ENCODE assay signal across 29 cellular contexts in genomic region chr12:39401459-39401858, GRCh38. TPM values are rescaled to one million over a fixed set of nuclear protein-coding genes. Genes with fewer than 3 reads are reported as not detected.
A peak's percentile ranks its signal among the peaks of the same experiment; 100 is the strongest.
DNase-seq lines count a peak whose midpoint lies in the region; ATAC-seq and TF ChIP-seq lines count a peak whose summit lies in the region.
"Had no signal": no experiment of that assay in that cellular context is flagged by ENCODE, and none has a peak within 500 bp of the region (broad histone marks: within the 10 kb centered on the region; RNA-seq: fewer than 3 reads in every experiment).

No MANE protein-coding gene starts in this region.

- H3K36me3 ChIP-seq in right atrium auricular region: no peaks in the 10 kb centered on the region
- H3K36me3 ChIP-seq: BLaER1, gastroesophageal sphincter, lower lobe of right lung had no signal

- H3K4me1 ChIP-seq in right atrium auricular region: peaks cover 0 to 40% of the 10 kb centered on the region in 2 donors
- H3K4me1 ChIP-seq: BLaER1, lower lobe of right lung had no signal

- H3K27ac Mint-ChIP-seq in endothelial cell (ENCODE audit: unreplicated experiment): no peak overlapping the region
- no peak overlapping the region for H3K27ac Mint-ChIP-seq in natural killer cell
- H3K27ac Mint-ChIP-seq: IgD-negative memory B cell; natural killer cell treated with Interleukin-12 subunit alpha and Interleukin-12 subunit beta and Interleukin-15 and Interleukin-18, amount 100 ng/mL, for 72 hours had no signal

- H3K4me1 Mint-ChIP-seq in endothelial cell (ENCODE audit: unreplicated experiment): no peaks in the 10 kb centered on the region
- H3K4me1 Mint-ChIP-seq in natural killer cell: peaks cover 6 to 16% of the 10 kb centered on the region in 2 donors
- H3K4me1 Mint-ChIP-seq: IgD-negative memory B cell had no signal

- H3K27ac ChIP-seq in right atrium auricular region: peak overlapping the region; percentile 26 to 78
- H3K27ac ChIP-seq: BLaER1, gastroesophageal sphincter, lower lobe of right lung, VCaP had no signal

- H3K27me3 Mint-ChIP-seq in endothelial cell (ENCODE audit: unreplicated experiment) (peaks cover 3% of the 10 kb centered on the region), natural killer cell (ENCODE audit: low read depth in 2 of 2) (no peaks in the 10 kb centered on the region)
- H3K27me3 Mint-ChIP-seq: IgD-negative memory B cell; natural killer cell treated with Interleukin-12 subunit alpha and Interleukin-12 subunit beta and Interleukin-15 and Interleukin-18, amount 100 ng/mL, for 72 hours had no signal

- no peaks in the 10 kb centered on the region for H3K9me3 ChIP-seq in right atrium auricular region
- H3K9me3 ChIP-seq: BLaER1, gastroesophageal sphincter, lower lobe of right lung had no signal

- TF ChIP-seq CTCF in AG09319 (IDR thresholded peaks at IDR 0.05; ENCODE audit: low read depth, low read length) (no peak), fibroblast of mammary gland (conservative IDR thresholded peaks at IDR 0.05; ENCODE audit: control insufficient read depth, insufficient read depth, low read depth, low read length) (no peak), right atrium auricular region (IDR thresholded peaks at IDR 0.05) (no peak), endothelial cell (IDR thresholded peaks at IDR 0.05; ENCODE audit: unreplicated experiment) (no peak), natural killer cell (IDR thresholded peaks at IDR 0.05) (no peak)

- H3K4me3 Mint-ChIP-seq in endothelial cell (ENCODE audit: unreplicated experiment): no peak overlapping the region
- no peak overlapping the region for H3K4me3 Mint-ChIP-seq in natural killer cell
- H3K4me3 Mint-ChIP-seq: H9; IgD-negative memory B cell; natural killer cell treated with Interleukin-12 subunit alpha and Interleukin-12 subunit beta and Interleukin-15 and Interleukin-18, amount 100 ng/mL, for 72 hours had no signal

- peak; percentile 3 for DNase-seq in AG09319 (ENCODE audit: extremely low read depth, low read depth)
- peak; percentile 33 for DNase-seq in NCI-H446 treated with DMSO at 0.1 percent for 48 hours (lab: John Stamatoyannopoulos, UW)
- DNase-seq in fibroblast of mammary gland (ENCODE audit: low read depth): peak; percentile 68
- no peak for DNase-seq in right atrium auricular region (ENCODE audit: low spot score)
- no peak for DNase-seq in endothelial cell (ENCODE audit: low spot score)
- DNase-seq in natural killer cell: no peak
- no peak for DNase-seq in NCI-H2081 (lab: John Stamatoyannopoulos, UW)
- DNase-seq: activated CD4-positive, alpha-beta T cell treated with anti-CD3 and anti-CD28 coated beads for 48 hours; activated CD8-positive, alpha-beta memory T cell treated with anti-CD3 and anti-CD28 coated beads for 24 hours; activated gamma-delta T cell; activated T-cell treated with anti-CD3 and anti-CD28 coated beads, Interleukin-2, amount 50 U/mL, for 1 hour; DMS53; GDM1; H9; lower lobe of right lung; NCI-H1105; NCI-H2029; NCI-H774; PC-3; SHP77; stimulated activated naive CD4-positive, alpha-beta T cell treated with Interleukin-2 at 50 U/mL for 16 hours; SW 1271; T-helper 9 cell had no signal

- intact Hi-C loops in natural killer cell (cut with micrococcal nuclease): no loop called here

- no peaks in the 10 kb centered on the region for H3K27me3 ChIP-seq in right atrium auricular region
- H3K27me3 ChIP-seq: BLaER1, gastroesophageal sphincter had no signal

- H3K36me3 Mint-ChIP-seq in endothelial cell (ENCODE audit: low read depth, unreplicated experiment) (no peaks in the 10 kb centered on the region), natural killer cell (no peaks in the 10 kb centered on the region)
- H3K36me3 Mint-ChIP-seq: natural killer cell treated with Interleukin-12 subunit alpha and Interleukin-12 subunit beta and Interleukin-15 and Interleukin-18, amount 100 ng/mL, for 72 hours had no signal

- no peak for ATAC-seq in natural killer cell
- ATAC-seq in HG03045 (IDR thresholded peaks at IDR 0.05; ENCODE audit: unreplicated experiment): no peak
- ATAC-seq: gastroesophageal sphincter; lower lobe of right lung; natural killer cell treated with Interleukin-12 subunit alpha and Interleukin-12 subunit beta and Interleukin-15 and Interleukin-18, amount 100 ng/mL, for 72 hours; PC-3 had no signal

- H3K9me3 Mint-ChIP-seq in endothelial cell (ENCODE audit: unreplicated experiment) (no peaks in the 10 kb centered on the region), natural killer cell (no peaks in the 10 kb centered on the region)
- H3K9me3 Mint-ChIP-seq: H9; natural killer cell treated with Interleukin-12 subunit alpha and Interleukin-12 subunit beta and Interleukin-15 and Interleukin-18, amount 100 ng/mL, for 72 hours had no signal

- no peak overlapping the region for H3K4me3 ChIP-seq in fibroblast of mammary gland (ENCODE audit: control insufficient read depth, low read depth, low read length)
- H3K4me3 ChIP-seq in right atrium auricular region: no peak overlapping the region
- H3K4me3 ChIP-seq: BLaER1, gastroesophageal sphincter, lower lobe of right lung had no signal

RNA-seq across cellular contexts. Expression of gene KIF21A, which starts 41.5 kb away (rescaled TPM):
- total RNA-seq in right atrium auricular region (10 to 100 TPM; 50.4 to 51.9 TPM), endothelial cell (ENCODE audit: unreplicated experiment) (2.9 TPM), natural killer cell (10 to 100 TPM; 11.5 to 31.6 (median 18.0) TPM)

Comparison
In these comparisons a context has a peak if more than half of its experiments do, and no peak if none do; other contexts are left out.
1. DNase-seq: peak in AG09319 (single experiment), NCI-H446 treated with DMSO at 0.1 percent for 48 hours (single experiment) and fibroblast of mammary gland (single experiment); none in right atrium auricular region (single experiment), endothelial cell (single experiment), natural killer cell (single experiment) and NCI-H2081 (0 of 2).